16 cellular contexts compared by ENCODE assay signal in the genomic region with DNA sequence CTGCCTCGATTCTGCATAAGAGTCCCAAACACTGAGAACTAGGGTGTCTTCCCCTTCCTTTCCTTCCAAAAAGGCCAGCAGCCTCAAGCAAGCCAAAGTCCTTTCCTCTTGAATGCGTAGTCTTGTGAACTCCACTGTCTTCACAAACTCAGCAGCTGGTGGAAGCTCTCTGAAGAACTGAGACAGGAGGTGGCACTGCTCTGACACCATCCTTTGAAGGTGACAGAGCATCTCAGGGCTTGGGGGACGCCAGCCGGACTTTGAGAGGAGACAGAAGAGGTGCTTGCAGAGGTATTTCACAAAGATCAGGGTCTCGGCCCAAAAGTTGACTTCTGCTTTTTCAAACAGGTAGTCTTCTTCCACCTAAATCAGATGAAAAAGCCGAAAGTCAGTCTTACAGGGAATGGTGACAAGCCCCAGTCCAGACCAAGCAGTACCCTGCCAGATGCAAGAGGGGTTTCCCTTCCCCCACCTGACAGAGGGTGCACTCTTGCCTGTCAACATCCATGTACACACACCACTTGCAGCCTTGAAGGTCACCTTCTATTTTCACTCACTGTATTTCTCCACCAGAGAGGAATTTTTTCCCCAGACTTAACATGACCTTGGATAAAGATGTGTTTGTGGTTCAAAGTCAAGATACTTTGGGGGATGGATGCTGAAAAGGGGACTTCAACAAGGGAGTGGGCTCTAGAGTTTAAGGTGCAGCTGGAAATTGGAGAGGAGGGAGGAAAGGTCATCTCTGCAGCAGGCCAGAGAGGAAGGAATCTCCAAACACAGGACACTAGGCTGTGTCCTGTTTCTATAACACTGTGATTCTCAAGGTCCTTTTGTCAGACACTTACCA. TPM values are rescaled to one million over a fixed set of nuclear protein-coding genes. Genes with fewer than 3 reads are reported as not detected.
DNase-seq lines count a peak whose midpoint lies in the region; ATAC-seq and TF ChIP-seq lines count a peak whose summit lies in the region.
"Had no signal": no experiment of that assay in that cellular context is flagged by ENCODE, and none has a peak within 500 bp of the region (broad histone marks: within the 10 kb centered on the region; RNA-seq: fewer than 3 reads in every experiment).

No MANE protein-coding gene starts in this region.

- no peak overlapping the region for H3K4me3 ChIP-seq in SK-N-SH (ENCODE audit: low read depth in 2 of 2, low read length in 1 of 2)
- H3K4me3 ChIP-seq: GM23248, SJSA1, uterus had no signal

- peak overlapping the region; percentile 27 for H3K27ac Mint-ChIP-seq in stimulated activated naive B cell treated with anti-CD40 and anti-IgM and Interleukin-4, amounts not matched to agents 10 μg/mL and 1 μg/mL and 100 μg/mL, for 72 hours

- no peak for ATAC-seq in SK-N-SH treated with all-trans-retinoic acid at 6 μM for 48 hours
- ATAC-seq in stimulated activated naive B cell treated with anti-CD40 and anti-IgM and Interleukin-4, amounts not matched to agents 10 μg/mL and 1 μg/mL and 100 μg/mL, for 72 hours (replicated peaks), result no peak
- ATAC-seq in GM18520 (IDR thresholded peaks at IDR 0.05; ENCODE audit: unreplicated experiment), result no peak
- ATAC-seq in HG02938 (IDR thresholded peaks at IDR 0.05; ENCODE audit: unreplicated experiment), result no peak
- ATAC-seq: left cardiac atrium; stimulated activated naive CD8-positive, alpha-beta T cell treated with anti-CD3 and anti-CD28 coated beads, Interleukin-15, Interleukin-2, amounts not matched to agents 100 U/mL and 50 U/mL, for 24 hours had no signal

- no peak overlapping the region for H3K9ac ChIP-seq in SK-N-SH
- H3K9ac ChIP-seq: GM23248 had no signal

- peaks cover 22 to 67% of the 10 kb centered on the region in 2 donors for H3K4me1 Mint-ChIP-seq in stimulated activated naive B cell treated with anti-CD40 and anti-IgM and Interleukin-4, amounts not matched to agents 10 μg/mL and 1 μg/mL and 100 μg/mL, for 72 hours

- peak overlapping the region in 1 of 2 experiments; percentile 55; a peak in 2 of 4 replicates for H3K27ac ChIP-seq in SK-N-SH (ENCODE audit: low read depth in 2 of 2, low read length in 1 of 2)
- H3K27ac ChIP-seq: GM23248, SJSA1 had no signal

- no peak for TF ChIP-seq CTCF in SK-N-SH (IDR thresholded peaks at IDR 0.05)

- H3K27me3 Mint-ChIP-seq in stimulated activated naive B cell treated with anti-CD40 and anti-IgM and Interleukin-4, amounts not matched to agents 10 μg/mL and 1 μg/mL and 100 μg/mL, for 72 hours, result no peaks in the 10 kb centered on the region

- CTCF ChIA-PET in SK-N-SH (lab: Yijun Ruan, JAX), result interaction anchor here (0.7 to 9.1 kb wide), 8 partner anchors 37 to 403 kb away, joined by 3 to 125 read pairs (median 73); no protein-coding TSS in a partner anchor

- no peak overlapping the region for H2AFZ ChIP-seq in SK-N-SH (ENCODE audit: low read depth)
- H2AFZ ChIP-seq: GM23248 had no signal

- no peak for TF ChIP-seq EP300 in SK-N-SH (IDR thresholded peaks at IDR 0.05; ENCODE audit: borderline replicate concordance in 1 of 2, low read depth in 1 of 2, low read length in 1 of 2)

- H3K9me3 Mint-ChIP-seq in stimulated activated naive B cell treated with anti-CD40 and anti-IgM and Interleukin-4, amounts not matched to agents 10 μg/mL and 1 μg/mL and 100 μg/mL, for 72 hours, result no peaks in the 10 kb centered on the region

- no peak for DNase-seq in SK-N-SH
- DNase-seq in OCI-M1 (lab: John Stamatoyannopoulos, UW), result peak; percentile 15
- DNase-seq in islet precursor cell, result peak; percentile 45
- no peak for DNase-seq in stimulated activated naive B cell treated with anti-CD40 and anti-IgM and Interleukin-4, amounts not matched to agents 10 μg/mL and 1 μg/mL and 100 μg/mL, for 72 hours
- DNase-seq in NCI-H1930 (lab: John Stamatoyannopoulos, UW), result no peak
- DNase-seq: activated CD4-positive, alpha-beta T cell treated with anti-CD3 and anti-CD28 coated beads, Interleukin-2, amount 50 U/mL, for 48 hours; amniotic stem cell; GM23248; left cardiac atrium; stimulated activated CD4-positive, alpha-beta T cell treated with anti-CD3 and anti-CD28 coated beads, Interleukin-12 subunit alpha, Interleukin-12 subunit beta, amount 100 ng/mL, for 4 hours; stimulated activated naive CD8-positive, alpha-beta T cell treated with anti-CD3 and anti-CD28 coated beads, Interleukin-15, Interleukin-2, amounts not matched to agents 100 U/mL and 50 U/mL, for 24 hours; uterus had no signal

- H3K36me3 ChIP-seq in SK-N-SH (replicated peaks in 1 of 2; ENCODE audit: control insufficient read depth in 1 of 2, insufficient read depth in 2 of 2, low read length in 1 of 2), result peaks cover 0 to 13% of the 10 kb centered on the region in 2 experiments
- H3K36me3 ChIP-seq: uterus had no signal

- H3K36me3 Mint-ChIP-seq in stimulated activated naive B cell treated with anti-CD40 and anti-IgM and Interleukin-4, amounts not matched to agents 10 μg/mL and 1 μg/mL and 100 μg/mL, for 72 hours, result peaks cover 10 to 27% of the 10 kb centered on the region in 2 donors

- peaks cover 13% of the 10 kb centered on the region for H3F3A ChIP-seq in SK-N-SH (replicated peaks; ENCODE audit: insufficient read depth)

- no peaks in the 10 kb centered on the region for H3K9me3 ChIP-seq in SK-N-SH
- H3K9me3 ChIP-seq: SJSA1, uterus had no signal

- H3K27me3 ChIP-seq in SK-N-SH (ENCODE audit: insufficient read depth), result no peaks in the 10 kb centered on the region
- H3K27me3 ChIP-seq: SJSA1, uterus had no signal

- POLR2A ChIA-PET in SK-N-SH (lab: Yijun Ruan, JAX), result interaction anchor here (1.9 kb wide), 1 partner anchor 10 kb away, joined by 4 read pairs; no protein-coding TSS in a partner anchor

- TF ChIP-seq RAD21 in SK-N-SH (IDR thresholded peaks at IDR 0.05; ENCODE audit: low read length), result peak; percentile 26; the same call in 1 of the 2 replicates

- no peak overlapping the region for H3K4me3 Mint-ChIP-seq in stimulated activated naive B cell treated with anti-CD40 and anti-IgM and Interleukin-4, amounts not matched to agents 10 μg/mL and 1 μg/mL and 100 μg/mL, for 72 hours

- no peak overlapping the region for H3K4me2 ChIP-seq in SK-N-SH

- WGBS in SK-N-SH (ENCODE audit: low lambda C conversion rate), result 96% methylated on average over 6 of the region's 6 CpGs

- H4K20me1 ChIP-seq in SK-N-SH (ENCODE audit: insufficient read depth), result peaks cover under 1% of the 10 kb centered on the region; the same call in 1 of the 2 replicates

- H3K4me1 ChIP-seq in SK-N-SH (ENCODE audit: control insufficient read depth in 1 of 2, insufficient read depth in 2 of 2, low read depth in 1 of 2, low read length in 1 of 2), result peaks cover 8 to 19% of the 10 kb centered on the region in 2 experiments

- peaks cover 16% of the 10 kb centered on the region for H3K79me2 ChIP-seq in SK-N-SH (ENCODE audit: insufficient read depth)

- no peaks in the 10 kb centered on the region for H3K9me2 ChIP-seq in SK-N-SH

TF ChIP-seq in SK-N-SH, 30 proteins besides CTCF, POLR2A, EP300 and RAD21:
- TF ChIP-seq SIN3A (IDR thresholded peaks at IDR 0.05; ENCODE audit: borderline replicate concordance, low read depth, low read length) (no peak), RFX5 (IDR thresholded peaks at IDR 0.05; ENCODE audit: low read length) (no peak), GABPA (IDR thresholded peaks at IDR 0.05; ENCODE audit: low read depth) (no peak), ELF1 (IDR thresholded peaks at IDR 0.05) (no peak)

TF ChIP-seq in SK-N-SH treated with all-trans-retinoic acid at 6 μM for 48 hours, 23 proteins besides CTCF, POLR2A, EP300 and RAD21:
- TF ChIP-seq ARNTL (CRISPR knock-in tag; IDR thresholded peaks at IDR 0.05; ENCODE audit: borderline replicate concordance, low read depth) (no peak), TCF4 (CRISPR knock-in tag; IDR thresholded peaks at IDR 0.05; ENCODE audit: borderline replicate concordance) (no peak), PPARA (CRISPR knock-in tag; IDR thresholded peaks at IDR 0.05; ENCODE audit: borderline replicate concordance) (no peak), ISL1 (CRISPR knock-in tag; IDR thresholded peaks at IDR 0.05) (no peak), RARB (CRISPR knock-in tag; IDR thresholded peaks at IDR 0.05) (no peak)

RNA-seq across cellular contexts. Expression of a gene that starts 4.8 kb away (rescaled TPM):
- polyA plus RNA-seq in SK-N-SH (2012; rRNA removed), result 12.5 and 18.4 TPM in 2 replicates
- 22.0 and 22.2 TPM in 2 replicates for polyA plus RNA-seq in SK-N-SH (2012; cell fraction: cytosol; rRNA removed)
- polyA plus RNA-seq in SK-N-SH (2012; cell fraction: nucleus; rRNA removed), result 24.1 and 24.2 TPM in 2 replicates

Comparison
In these comparisons a context has a peak if more than half of its experiments do, and no peak if none do; other contexts are left out.
1. DNase-seq: peak in OCI-M1 (single experiment) and islet precursor cell (single experiment); none in SK-N-SH (single experiment), stimulated activated naive B cell treated with anti-CD40 and anti-IgM and Interleukin-4, amounts not matched to agents 10 μg/mL and 1 μg/mL and 100 μg/mL, for 72 hours (single experiment) and NCI-H1930 (0 of 2).